In the genomic region with DNA sequence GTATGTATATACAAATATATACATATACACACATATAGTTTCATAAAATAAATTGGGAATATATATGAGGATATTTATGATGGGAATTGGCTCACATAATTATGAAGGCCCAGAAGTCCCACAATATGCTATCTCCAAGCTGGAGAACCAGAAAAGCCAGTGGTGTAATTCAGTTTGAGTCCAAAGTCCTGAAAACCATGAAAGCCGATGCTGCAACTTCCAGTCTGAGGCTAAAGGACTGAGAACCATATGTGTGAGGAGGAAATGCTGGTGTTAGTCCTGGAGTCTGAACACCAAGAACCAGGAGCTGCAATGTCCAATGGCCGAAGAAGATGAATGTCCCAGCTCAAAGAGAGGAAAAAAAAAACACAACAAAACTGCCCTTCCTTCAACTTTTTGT, we compare ENCODE assay signal across 19 cellular contexts.
DNase-seq lines count a peak whose midpoint lies in the region; ATAC-seq, FAIRE-seq and TF ChIP-seq lines count a peak whose summit lies in the region.
"Had no signal": no experiment of that assay in that cellular context is flagged by ENCODE, and none has a peak within 500 bp of the region (broad histone marks: within the 10 kb centered on the region; RNA-seq: fewer than 3 reads in every experiment).

No MANE protein-coding gene starts in this region.

- H3K27ac Mint-ChIP-seq in stimulated activated effector memory CD8-positive, alpha-beta T cell treated with anti-CD3 and anti-CD28 coated beads, Interleukin-12 subunit alpha, Interleukin-12 subunit beta, amount 100 ng/mL, for 72 hours = no peak overlapping the region
- H3K27ac Mint-ChIP-seq: CD8-positive, alpha-beta T cell; GM23338 had no signal

- no peak overlapping the region for H2BK5ac ChIP-seq in mesendoderm (ENCODE audit: low read length)

- no peaks in the 10 kb centered on the region for H3K79me2 ChIP-seq in mesendoderm (ENCODE audit: control insufficient read depth, insufficient read depth, low read length)

- no CpG with 5 or more reads among the region's 2 CpGs for WGBS in mesendoderm (ENCODE audit: extremely low coverage, insufficient coverage, low lambda C conversion rate)

- TF ChIP-seq CTCF in BE2C (IDR thresholded peaks at IDR 0.05; ENCODE audit: low read depth, low read length) (no peak), kidney (IDR thresholded peaks at IDR 0.05; ENCODE audit: borderline replicate concordance, extremely low read depth, insufficient read depth) (no peak)

- DNase-seq in DMS53 (lab: John Stamatoyannopoulos, UW) (peak; percentile 23), DMS53 treated with DMSO at 0.1 percent for 48 hours (lab: John Stamatoyannopoulos, UW; ENCODE audit: unreplicated experiment) (no peak), left lobe of liver (ENCODE audit: low spot score) (no peak), mesendoderm (no peak), BE2C (no peak), NCI-H2196 treated with DMSO at 0.1 percent for 48 hours (lab: John Stamatoyannopoulos, UW; ENCODE audit: unreplicated experiment) (no peak), kidney (no peak)
- DNase-seq in stimulated activated effector memory CD8-positive, alpha-beta T cell treated with anti-CD3 and anti-CD28 coated beads, Interleukin-12 subunit alpha, Interleukin-12 subunit beta, amount 100 ng/mL, for 72 hours (ENCODE audit: low spot score in 2 of 2) = no peak
- DNase-seq: CD8-positive, alpha-beta T cell; DMS 273 treated with DMSO at 0.1 percent for 48 hours; DMS79; GDM1; HCEC 1CT had no signal

- no peak overlapping the region for H4K8ac ChIP-seq in mesendoderm (ENCODE audit: low read depth, low read length)

- no peak overlapping the region for H2AK5ac ChIP-seq in mesendoderm (ENCODE audit: low read length)

- no peak for FAIRE-seq in kidney (lab: Jason Lieb, UNC)
- FAIRE-seq: GM12892, GM18507, H54 had no signal

- peaks cover 5% of the 10 kb centered on the region for H3K9me3 Mint-ChIP-seq in stimulated activated effector memory CD8-positive, alpha-beta T cell treated with anti-CD3 and anti-CD28 coated beads, Interleukin-12 subunit alpha, Interleukin-12 subunit beta, amount 100 ng/mL, for 72 hours
- H3K9me3 Mint-ChIP-seq: CD8-positive, alpha-beta T cell; GM23338 had no signal

- H3K9me3 ChIP-seq in BE2C (no peaks in the 10 kb centered on the region), kidney (ENCODE audit: control insufficient read depth in 1 of 2, low read length in 2 of 2) (no peaks in the 10 kb centered on the region)
- H3K9me3 ChIP-seq: BLaER1 treated with 17β-estradiol and CSF1 and Interleukin-3, amounts not matched to agents 10 nM and 100 nM had no signal

- H2BK15ac ChIP-seq in mesendoderm (replicated peaks; ENCODE audit: low read depth) = no peak overlapping the region

- H3K79me1 ChIP-seq in mesendoderm (ENCODE audit: low read length) = no peaks in the 10 kb centered on the region

- no peak overlapping the region for H3K4me3 Mint-ChIP-seq in stimulated activated effector memory CD8-positive, alpha-beta T cell treated with anti-CD3 and anti-CD28 coated beads, Interleukin-12 subunit alpha, Interleukin-12 subunit beta, amount 100 ng/mL, for 72 hours
- H3K4me3 Mint-ChIP-seq: CD8-positive, alpha-beta T cell; GM23338 had no signal

- H3K36me3 ChIP-seq in mesendoderm (ENCODE audit: control insufficient read depth, insufficient read depth, low read length) = no peaks in the 10 kb centered on the region
- H3K36me3 ChIP-seq in BE2C = no peaks in the 10 kb centered on the region
- no peaks in the 10 kb centered on the region for H3K36me3 ChIP-seq in kidney (ENCODE audit: control insufficient read depth in 1 of 2, insufficient read depth in 2 of 2, low read length in 2 of 2)
- H3K36me3 ChIP-seq: BLaER1 treated with 17β-estradiol and CSF1 and Interleukin-3, amounts not matched to agents 10 nM and 100 nM had no signal

- H3K27me3 ChIP-seq in mesendoderm (ENCODE audit: insufficient read depth, low read length, poor library complexity) (no peaks in the 10 kb centered on the region), BE2C (no peaks in the 10 kb centered on the region)
- H3K27me3 ChIP-seq: BLaER1 treated with 17β-estradiol and CSF1 and Interleukin-3, amounts not matched to agents 10 nM and 100 nM had no signal

- no peak overlapping the region for H3K4me2 ChIP-seq in mesendoderm (ENCODE audit: low read length)
- H3K4me2 ChIP-seq: BLaER1 treated with 17β-estradiol and CSF1 and Interleukin-3, amounts not matched to agents 10 nM and 100 nM; GM23338 had no signal

- H3K4me3 ChIP-seq in mesendoderm (ENCODE audit: low read length) (no peak overlapping the region), BE2C (ENCODE audit: low read depth, low read length) (no peak overlapping the region), kidney (ENCODE audit: low read length in 2 of 2) (no peak overlapping the region)
- H3K4me3 ChIP-seq: BLaER1 treated with 17β-estradiol and CSF1 and Interleukin-3, amounts not matched to agents 10 nM and 100 nM; GM23338 had no signal

- H3K4me1 Mint-ChIP-seq in stimulated activated effector memory CD8-positive, alpha-beta T cell treated with anti-CD3 and anti-CD28 coated beads, Interleukin-12 subunit alpha, Interleukin-12 subunit beta, amount 100 ng/mL, for 72 hours = no peaks in the 10 kb centered on the region
- H3K4me1 Mint-ChIP-seq: GM23338 had no signal

- intact Hi-C loops in kidney (cut with DNase I) = no loop called here

- H3K23ac ChIP-seq in mesendoderm (ENCODE audit: low read length) = no peak overlapping the region

- no peaks in the 10 kb centered on the region for H3K36me3 Mint-ChIP-seq in stimulated activated effector memory CD8-positive, alpha-beta T cell treated with anti-CD3 and anti-CD28 coated beads, Interleukin-12 subunit alpha, Interleukin-12 subunit beta, amount 100 ng/mL, for 72 hours
- H3K36me3 Mint-ChIP-seq: CD8-positive, alpha-beta T cell had no signal

- no peak overlapping the region for H3K56ac ChIP-seq in mesendoderm (ENCODE audit: low read length)

- H3K18ac ChIP-seq in mesendoderm (ENCODE audit: low read length) = no peak overlapping the region

- H3K27ac ChIP-seq in mesendoderm (ENCODE audit: low read depth, low read length) (no peak overlapping the region), kidney (ENCODE audit: low read depth in 2 of 2, low read length in 2 of 2) (no peak overlapping the region)
- H3K27ac ChIP-seq: 22Rv1; BLaER1 treated with 17β-estradiol and CSF1 and Interleukin-3, amounts not matched to agents 10 nM and 100 nM had no signal

- no peak overlapping the region for H4K5ac ChIP-seq in mesendoderm (ENCODE audit: low read length)

- H3K4me1 ChIP-seq in mesendoderm (ENCODE audit: control insufficient read depth, low read depth, low read length) (no peaks in the 10 kb centered on the region), BE2C (no peaks in the 10 kb centered on the region), kidney (ENCODE audit: control insufficient read depth in 1 of 2, insufficient read depth in 1 of 2, low read depth in 1 of 2, low read length in 2 of 2) (no peaks in the 10 kb centered on the region)
- H3K4me1 ChIP-seq: BLaER1 treated with 17β-estradiol and CSF1 and Interleukin-3, amounts not matched to agents 10 nM and 100 nM had no signal

- H2BK120ac ChIP-seq in mesendoderm (ENCODE audit: low read depth, low read length) = no peak overlapping the region

- peak; percentile 63 for ATAC-seq in left lobe of liver
- no peak for ATAC-seq in stimulated activated effector memory CD8-positive, alpha-beta T cell treated with anti-CD3 and anti-CD28 coated beads, Interleukin-12 subunit alpha, Interleukin-12 subunit beta, amount 100 ng/mL, for 72 hours
- ATAC-seq: CD8-positive, alpha-beta T cell; GM23338 had no signal

- peak overlapping the region; percentile 31 for H3K4ac ChIP-seq in mesendoderm (ENCODE audit: low read depth, low read length)

- H3K9ac ChIP-seq in mesendoderm (ENCODE audit: low read length) (no peak overlapping the region), kidney (ENCODE audit: low read length in 2 of 2) (no peak overlapping the region)
- H3K9ac ChIP-seq: BLaER1 treated with 17β-estradiol and CSF1 and Interleukin-3, amounts not matched to agents 10 nM and 100 nM had no signal
